Comparison of ENCODE assay signal across 22 cellular contexts in the genomic region with DNA sequence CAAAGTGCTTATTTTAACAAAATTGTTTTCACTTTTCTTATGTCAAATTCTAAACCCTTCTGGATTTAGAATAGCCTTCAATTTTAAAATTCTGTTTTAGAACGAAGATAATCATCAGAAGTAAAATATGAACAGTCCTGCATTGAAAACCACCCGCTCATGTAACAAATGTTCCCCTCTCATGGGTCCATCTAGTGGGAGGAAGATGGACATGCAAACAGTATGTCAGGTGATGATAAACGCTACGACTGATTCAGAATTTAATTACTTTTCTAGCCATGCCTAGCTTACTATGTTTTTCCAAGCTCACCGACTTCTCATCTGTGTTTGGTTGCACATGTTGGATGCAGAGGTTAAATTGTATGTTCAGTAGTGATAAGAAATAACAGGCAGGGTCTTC. TPM values are rescaled to one million over a fixed set of nuclear protein-coding genes. Genes with fewer than 3 reads are reported as not detected.
DNase-seq lines count a peak whose midpoint lies in the region; ATAC-seq and TF ChIP-seq lines count a peak whose summit lies in the region.
"Had no signal": no experiment of that assay in that cellular context is flagged by ENCODE, and none has a peak within 500 bp of the region (broad histone marks: within the 10 kb centered on the region; RNA-seq: fewer than 3 reads in every experiment).

No MANE protein-coding gene starts in this region.

- TF ChIP-seq POLR2A in thyroid gland (IDR thresholded peaks at IDR 0.05) (no peak), upper lobe of left lung (IDR thresholded peaks at IDR 0.05) (no peak)

- CTCF ChIA-PET in A673 (lab: Charles Lee) (no interaction called here), HEK293T (lab: Yijun Ruan, JAX) (no interaction called here)

- no peaks in the 10 kb centered on the region for H3K9me3 ChIP-seq in A673 (ENCODE audit: low read depth, low read length, poor library complexity, severe bottlenecking)
- no peaks in the 10 kb centered on the region for H3K9me3 ChIP-seq in WERI-Rb-1 (ENCODE audit: severe bottlenecking)
- no peaks in the 10 kb centered on the region for H3K9me3 ChIP-seq in thyroid gland
- no peaks in the 10 kb centered on the region for H3K9me3 ChIP-seq in upper lobe of left lung
- H3K9me3 ChIP-seq: body of pancreas, ovary had no signal

- intact Hi-C loops in A673 (cut with micrococcal nuclease; ENCODE audit: unreplicated experiment) (no loop called here), thyroid gland (cut with DNase I) (no loop called here)

- TF ChIP-seq EP300 in upper lobe of left lung (IDR thresholded peaks at IDR 0.05) = no peak

- H3K27ac ChIP-seq in A673 (ENCODE audit: low read depth, low read length, poor library complexity, severe bottlenecking) (no peak overlapping the region), WERI-Rb-1 (no peak overlapping the region), thyroid gland (no peak overlapping the region), upper lobe of left lung (no peak overlapping the region)
- H3K27ac ChIP-seq: body of pancreas, coronary artery, ovary had no signal

- H3K27me3 ChIP-seq in A673 (replicated peaks; ENCODE audit: insufficient read depth, low read depth, low read length, poor library complexity) = no peaks in the 10 kb centered on the region
- no peaks in the 10 kb centered on the region for H3K27me3 ChIP-seq in WERI-Rb-1 (ENCODE audit: insufficient read depth, low read depth, severe bottlenecking)
- H3K27me3 ChIP-seq in thyroid gland = no peaks in the 10 kb centered on the region
- H3K27me3 ChIP-seq in upper lobe of left lung = no peaks in the 10 kb centered on the region
- H3K27me3 ChIP-seq: body of pancreas, ovary had no signal

- 90 to 93% methylated on average over 5 of the region's 5 CpGs for WGBS in thyroid gland, 2 donors
- 94 to 95% methylated on average over 5 of the region's 5 CpGs for WGBS in upper lobe of left lung, 2 donors

- DNase-seq in A673 (ENCODE audit: low spot score) (no peak), HEK293T (ENCODE audit: extremely low spot score) (no peak), WERI-Rb-1 (no peak), left lobe of liver (ENCODE audit: low spot score) (no peak), thyroid gland (no peak), AG08395 (ENCODE audit: low spot score) (no peak), upper lobe of left lung (no peak)
- DNase-seq: activated CD4-positive, alpha-beta T cell treated with anti-CD3 and anti-CD28 coated beads, Interleukin-2, amount 10 ng/mL, durations not matched to agents 7 days and 5 days; activated naive CD8-positive, alpha-beta T cell treated with anti-CD3 and anti-CD28 coated beads for 36 hours; body of pancreas; HCEC 1CT; islet precursor cell; mammary epithelial cell; naive B cell; NCI-H1105 treated with DMSO at 0.1 percent for 48 hours; NCI-H2107; NCI-H510A treated with DMSO at 0.1 percent for 48 hours; ovary; Right ventricle myocardium superior had no signal

- no TSS peak for BruUV-seq in A673 (replicated peaks; lab: Mats Ljungman, UMichigan)

- POLR2A ChIA-PET in A673 (lab: Charles Lee; ENCODE audit: low non-redundant PET) (no interaction called here), HEK293T (lab: Yijun Ruan, JAX) (no interaction called here)

- ATAC-seq in left lobe of liver (peak; percentile 73), HG02884 (IDR thresholded peaks at IDR 0.05; ENCODE audit: unreplicated experiment) (no peak), upper lobe of left lung (ENCODE audit: low FRiP score in 2 of 2) (no peak)
- ATAC-seq: body of pancreas, sciatic nerve had no signal

- H3K4me3 ChIP-seq in A673 (ENCODE audit: low read depth, low read length, poor library complexity, severe bottlenecking) (no peak overlapping the region), WERI-Rb-1 (ENCODE audit: low read depth, low read length) (no peak overlapping the region), thyroid gland (replicated peaks in 1 of 3) (no peak overlapping the region), upper lobe of left lung (no peak overlapping the region)
- H3K4me3 ChIP-seq: body of pancreas, coronary artery, ovary had no signal

- TF ChIP-seq CTCF in A673 (conservative IDR thresholded peaks at IDR 0.05; ENCODE audit: low read depth, low read length) (peak; percentile 33; the same call in 1 of the 2 replicates), WERI-Rb-1 (IDR thresholded peaks at IDR 0.05; ENCODE audit: low read depth, low read length) (peak; percentile 20; the same call in 1 of the 2 replicates), thyroid gland (IDR thresholded peaks at IDR 0.05) (no peak), upper lobe of left lung (IDR thresholded peaks at IDR 0.05) (no peak)

- H3K4me1 ChIP-seq in A673 (ENCODE audit: insufficient read depth, low read length, poor library complexity, severe bottlenecking) (peaks cover 8% of the 10 kb centered on the region), thyroid gland (no peaks in the 10 kb centered on the region), upper lobe of left lung (no peaks in the 10 kb centered on the region)
- H3K4me1 ChIP-seq: body of pancreas had no signal

- H3K36me3 ChIP-seq in A673 (ENCODE audit: insufficient read depth, low read length, poor library complexity, severe bottlenecking) (peaks cover 60% of the 10 kb centered on the region), WERI-Rb-1 (peaks cover 78% of the 10 kb centered on the region), thyroid gland (peaks cover 45 to 47% of the 10 kb centered on the region in 2 donors), upper lobe of left lung (peaks cover 17 to 66% (median 39%) of the 10 kb centered on the region in 4 donors)
- H3K36me3 ChIP-seq: ovary had no signal

TF ChIP-seq in HEK293T, 16 proteins besides CTCF, POLR2A, EP300 and RAD21:
- TF ChIP-seq ELF4 (IDR thresholded peaks at IDR 0.05) = no peak
- TF ChIP-seq, protein P1, sequence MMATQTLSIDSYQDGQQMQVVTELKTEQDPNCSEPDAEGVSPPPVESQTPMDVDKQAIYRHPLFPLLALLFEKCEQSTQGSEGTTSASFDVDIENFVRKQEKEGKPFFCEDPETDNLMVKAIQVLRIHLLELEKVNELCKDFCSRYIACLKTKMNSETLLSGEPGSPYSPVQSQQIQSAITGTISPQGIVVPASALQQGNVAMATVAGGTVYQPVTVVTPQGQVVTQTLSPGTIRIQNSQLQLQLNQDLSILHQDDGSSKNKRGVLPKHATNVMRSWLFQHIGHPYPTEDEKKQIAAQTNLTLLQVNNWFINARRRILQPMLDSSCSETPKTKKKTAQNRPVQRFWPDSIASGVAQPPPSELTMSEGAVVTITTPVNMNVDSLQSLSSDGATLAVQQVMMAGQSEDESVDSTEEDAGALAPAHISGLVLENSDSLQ (IDR thresholded peaks at IDR 0.05) = 0 out of 2 replicates have a peak, but pooled peaks have one; percentile 5
- TF ChIP-seq NFRKB (IDR thresholded peaks at IDR 0.05) = no peak

RNA-seq across cellular contexts. Expression of a gene that starts 23.5 kb away (rescaled TPM):
- total RNA-seq in A673 (2021) = 373 and 380 TPM in 2 replicates
- total RNA-seq in left lobe of liver = 595 TPM
- total RNA-seq in thyroid gland = 100 to 1,000 TPM; 147 to 331 (median 261) TPM
- total RNA-seq in upper lobe of left lung = 100 to 1,000 TPM in 4 of 6 donors, 10 to 100 TPM in 2; 35.6 to 158 (median 128) TPM

RNA-seq across cellular contexts. Expression of a gene that starts 48.9 kb away (rescaled TPM):
- total RNA-seq in A673 (2021) = 57.0 and 58.0 TPM in 2 replicates
- 14.2 TPM for total RNA-seq in left lobe of liver
- total RNA-seq in thyroid gland = 10 to 100 TPM; 13.0 to 27.4 (median 18.7) TPM
- total RNA-seq in upper lobe of left lung = 10 to 100 TPM; 21.3 to 36.7 (median 29.4) TPM

Comparison
In these comparisons a context has a peak if more than half of its experiments do, and no peak if none do; other contexts are left out.
1. CTCF ChIP-seq: peak in A673 (single experiment) and WERI-Rb-1 (single experiment); none in thyroid gland (0 of 6) and upper lobe of left lung (0 of 6).